In the genomic region with DNA sequence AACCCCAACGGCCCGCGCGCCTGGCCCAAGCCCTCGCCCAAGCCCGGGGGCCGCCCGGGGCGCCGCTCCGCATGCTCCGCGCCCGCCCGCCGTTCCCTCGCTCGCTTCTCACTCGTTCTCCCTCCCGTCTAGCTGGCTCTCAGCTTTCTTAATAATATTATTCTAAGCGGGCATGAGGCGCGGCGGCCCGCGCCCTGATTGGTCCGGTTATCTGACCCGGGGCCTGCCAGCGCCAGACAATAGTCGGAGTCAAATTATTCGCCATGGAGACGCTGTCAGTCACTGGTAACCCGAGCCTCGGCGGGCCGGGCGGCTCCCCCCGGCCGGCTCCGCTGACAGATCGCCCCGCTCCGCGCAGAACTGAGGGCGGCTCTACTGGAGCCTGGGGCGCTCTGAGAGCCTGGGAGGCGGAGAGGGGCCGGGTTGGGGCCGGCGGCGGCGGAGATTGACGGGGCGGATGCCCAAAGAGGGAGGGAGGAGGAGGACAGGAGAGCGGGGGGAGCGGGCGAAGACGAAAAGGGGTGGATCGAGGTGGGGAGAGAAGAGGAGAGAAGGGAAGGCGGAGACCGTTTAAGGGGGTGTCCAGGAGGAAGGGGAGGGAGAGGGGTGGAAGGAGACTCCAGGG, we compare ENCODE assay signal across 8 cellular contexts. TPM values are rescaled to one million over a fixed set of nuclear protein-coding genes. Genes with fewer than 3 reads are reported as not detected.
DNase-seq lines count a peak whose midpoint lies in the region; ATAC-seq and TF ChIP-seq lines count a peak whose summit lies in the region.

A gene (minus strand): TSS at position 150 of the 625 bp plus-strand sequence. CDS start 342 bp downstream, outside the sequence.

- peak; percentile 97 for DNase-seq in 8988T
- DNase-seq in GM10266 (ENCODE audit: extremely low spot score): peak; percentile 65
- DNase-seq in NCI-H2107 treated with DMSO at 0.1 percent for 48 hours (lab: John Stamatoyannopoulos, UW; ENCODE audit: unreplicated experiment): peak; percentile 94
- DNase-seq in activated naive CD8-positive, alpha-beta T cell treated with anti-CD3 and anti-CD28 coated beads, Interleukin-2, amount 50 U/mL, for 24 hours: no peak
- peak; percentile 99 for DNase-seq in cardiac muscle cell (ENCODE audit: low read depth in 1 of 2, low spot score in 1 of 2)
- peak; percentile 100 for DNase-seq in osteocyte (ENCODE audit: extremely low spot score, unreplicated experiment)
- no peak for DNase-seq in AML-193 (lab: John Stamatoyannopoulos, UW)

- peaks cover 11% of the 10 kb centered on the region for H3K4me1 ChIP-seq in cardiac muscle cell (ENCODE audit: low read depth)

- TF ChIP-seq CTCF in GM10266 (IDR thresholded peaks at IDR 0.05; ENCODE audit: control insufficient read depth, insufficient read depth, low read depth, missing control alignments) (no peak), cardiac muscle cell (IDR thresholded peaks at IDR 0.05; ENCODE audit: low read depth, low read length) (no peak), osteocyte (IDR thresholded peaks at IDR 0.05) (no peak)

- H3K4me1 Mint-ChIP-seq in activated naive CD8-positive, alpha-beta T cell treated with anti-CD3 and anti-CD28 coated beads, Interleukin-2, amount 50 U/mL, for 24 hours: peaks cover 25% of the 10 kb centered on the region
- peaks cover 56% of the 10 kb centered on the region for H3K4me1 Mint-ChIP-seq in osteocyte (ENCODE audit: unreplicated experiment)

- no peaks in the 10 kb centered on the region for H3K9me3 Mint-ChIP-seq in activated naive CD8-positive, alpha-beta T cell treated with anti-CD3 and anti-CD28 coated beads, Interleukin-2, amount 50 U/mL, for 24 hours
- no peaks in the 10 kb centered on the region for H3K9me3 Mint-ChIP-seq in osteocyte (ENCODE audit: unreplicated experiment)

- no peaks in the 10 kb centered on the region for H3K36me3 Mint-ChIP-seq in activated naive CD8-positive, alpha-beta T cell treated with anti-CD3 and anti-CD28 coated beads, Interleukin-2, amount 50 U/mL, for 24 hours (ENCODE audit: low read depth)
- H3K36me3 Mint-ChIP-seq in osteocyte (ENCODE audit: unreplicated experiment): peaks cover 15% of the 10 kb centered on the region

- H3K4me3 Mint-ChIP-seq in activated naive CD8-positive, alpha-beta T cell treated with anti-CD3 and anti-CD28 coated beads, Interleukin-2, amount 50 U/mL, for 24 hours: peak within 1 kb of the TSS; percentile 63
- H3K4me3 Mint-ChIP-seq in osteocyte (ENCODE audit: unreplicated experiment): peak within 1 kb of the TSS; percentile 96

- H3K27me3 ChIP-seq in cardiac muscle cell: peaks cover 92% of the 10 kb centered on the region

- H3K27me3 Mint-ChIP-seq in activated naive CD8-positive, alpha-beta T cell treated with anti-CD3 and anti-CD28 coated beads, Interleukin-2, amount 50 U/mL, for 24 hours: peaks cover 80% of the 10 kb centered on the region
- H3K27me3 Mint-ChIP-seq in osteocyte (ENCODE audit: unreplicated experiment): no peaks in the 10 kb centered on the region

- peak within 1 kb of the TSS; percentile 26 for H3K4me3 ChIP-seq in cardiac muscle cell

- H3K9me3 ChIP-seq in cardiac muscle cell (ENCODE audit: low read depth): no peaks in the 10 kb centered on the region

- H3K36me3 ChIP-seq in cardiac muscle cell: no peaks in the 10 kb centered on the region

- ATAC-seq in activated naive CD8-positive, alpha-beta T cell treated with anti-CD3 and anti-CD28 coated beads, Interleukin-2, amount 50 U/mL, for 24 hours: no peak
- ATAC-seq in HG03378 (IDR thresholded peaks at IDR 0.05; ENCODE audit: unreplicated experiment): no peak

- no peak within 1 kb of the TSS for H3K27ac ChIP-seq in cardiac muscle cell

- H3K27ac Mint-ChIP-seq in activated naive CD8-positive, alpha-beta T cell treated with anti-CD3 and anti-CD28 coated beads, Interleukin-2, amount 50 U/mL, for 24 hours: no peak within 1 kb of the TSS
- peak within 1 kb of the TSS; percentile 93 for H3K27ac Mint-ChIP-seq in osteocyte (ENCODE audit: unreplicated experiment)

RNA-seq across cellular contexts. Expression of the gene that starts here (rescaled TPM):
- total RNA-seq in cardiac muscle cell (0.63 and 0.89 TPM in 2 replicates), osteocyte (42.8 and 45.9 TPM in 2 replicates)
- 0.78 and 1.0 TPM in 2 replicates for polyA plus RNA-seq in cardiac muscle cell

Comparison
In these comparisons a context has a peak if more than half of its experiments do, and no peak if none do; other contexts are left out.
1. RNA of the gene that starts here (total RNA-seq): 42.8 to 45.9 TPM in osteocyte; 0.63 to 0.89 TPM in cardiac muscle cell; every median in the first group is over 10 times any median in the second.
2. DNase-seq: peak in 8988T (single experiment), GM10266 (single experiment), NCI-H2107 treated with DMSO at 0.1 percent for 48 hours (single experiment), cardiac muscle cell (2 of 2) and osteocyte (single experiment); none in activated naive CD8-positive, alpha-beta T cell treated with anti-CD3 and anti-CD28 coated beads, Interleukin-2, amount 50 U/mL, for 24 hours (single experiment) and AML-193 (0 of 2).